In genomic region chr3:110349295-110349694, GRCh38 we compare ENCODE assay signal across 20 cellular contexts.
DNase-seq lines count a peak whose midpoint lies in the region; ATAC-seq, FAIRE-seq and TF ChIP-seq lines count a peak whose summit lies in the region.
"Had no signal": no experiment of that assay in that cellular context is flagged by ENCODE, and none has a peak within 500 bp of the region (broad histone marks: within the 10 kb centered on the region; RNA-seq: fewer than 3 reads in every experiment).

No MANE protein-coding gene starts in this region.

- H3K27me3 ChIP-seq in HCT116 (ENCODE audit: insufficient read depth, low read length), result no peaks in the 10 kb centered on the region
- H3K27me3 ChIP-seq: BLaER1 treated with 17β-estradiol and CSF1 and Interleukin-3, amounts not matched to agents 10 nM and 100 nM had no signal

- no peak overlapping the region for H3K4me2 ChIP-seq in HCT116 (ENCODE audit: low read length)
- H3K4me2 ChIP-seq: BLaER1 treated with 17β-estradiol and CSF1 and Interleukin-3, amounts not matched to agents 10 nM and 100 nM had no signal

- no peaks in the 10 kb centered on the region for H3K9me3 ChIP-seq in HCT116 (ENCODE audit: control insufficient read depth in 1 of 2, insufficient read depth in 1 of 2, low read depth in 1 of 2, low read length in 2 of 2)
- H3K9me3 ChIP-seq: BLaER1 treated with 17β-estradiol and CSF1 and Interleukin-3, amounts not matched to agents 10 nM and 100 nM; Caco-2 had no signal

- no peak for TF ChIP-seq CTCF in HCT116 (IDR thresholded peaks at IDR 0.05 in 2 of 3, conservative IDR thresholded peaks at IDR 0.05 in 1 of 3; ENCODE audit: borderline replicate concordance in 1 of 3, insufficient read depth in 1 of 3, low read depth in 2 of 3, low read length in 2 of 3)

- POLR2A ChIA-PET in HCT116 (lab: Charles Lee), result no interaction called here

- no peak overlapping the region for H3K4me3 ChIP-seq in HCT116 (replicated peaks in 1 of 2; ENCODE audit: low read depth in 1 of 2, low read length in 2 of 2)
- H3K4me3 ChIP-seq: BLaER1 treated with 17β-estradiol and CSF1 and Interleukin-3, amounts not matched to agents 10 nM and 100 nM had no signal

- no peak overlapping the region for H3K9ac ChIP-seq in HCT116 (ENCODE audit: low read length)
- H3K9ac ChIP-seq: BLaER1 treated with 17β-estradiol and CSF1 and Interleukin-3, amounts not matched to agents 10 nM and 100 nM had no signal

- CTCF ChIA-PET in HCT116 (lab: Charles Lee), result no interaction called here

- DNase-seq in HCT116 (ENCODE audit: low read depth, low spot score), result no peak
- no peak for DNase-seq in RCC 7860 (ENCODE audit: low spot score)
- DNase-seq in left lobe of liver (ENCODE audit: low spot score), result no peak
- DNase-seq in kidney tubule cell (ENCODE audit: low spot score), result no peak
- DNase-seq in GM19239 (ENCODE audit: insufficient read length, low spot score), result no peak
- DNase-seq: 8988T; ACHN; AML-193; Caco-2; Calu3; CD4-positive, alpha-beta T cell; CD8-positive, alpha-beta T cell; DMS79 treated with DMSO at 0.1 percent for 48 hours; GF-D8 had no signal

- RAD21 ChIA-PET in HCT116 (lab: Charles Lee; ENCODE audit: low non-redundant PET in 1 of 2, low total read pairs in 2 of 2, uncharacterized antibody in 2 of 2, unreplicated experiment in 2 of 2), result no interaction called here

- H4K20me1 ChIP-seq in HCT116 (ENCODE audit: insufficient read depth), result no peaks in the 10 kb centered on the region
- H4K20me1 ChIP-seq: BLaER1 treated with 17β-estradiol and CSF1 and Interleukin-3, amounts not matched to agents 10 nM and 100 nM had no signal

- no peak for ATAC-seq in HCT116
- peak; percentile 51 for ATAC-seq in left lobe of liver
- ATAC-seq: CD8-positive, alpha-beta T cell had no signal

- H3K79me2 ChIP-seq in HCT116 (ENCODE audit: insufficient read depth, low read length), result no peaks in the 10 kb centered on the region

- BruUV-seq in HCT116 (replicated peaks; lab: Mats Ljungman, UMichigan), result no TSS peak

- TF ChIP-seq POLR2A in HCT116 (IDR thresholded peaks at IDR 0.05; ENCODE audit: borderline replicate concordance, extremely low read depth, insufficient read depth, insufficient read length), result no peak

- intact Hi-C loops in HCT116 (cut with micrococcal nuclease), result no loop called here

- no peaks in the 10 kb centered on the region for H3K9me2 ChIP-seq in HCT116 (ENCODE audit: insufficient read depth)

- no peak overlapping the region for H3K27ac ChIP-seq in HCT116 (ENCODE audit: low read depth, low read length)
- H3K27ac ChIP-seq: BLaER1 treated with 17β-estradiol and CSF1 and Interleukin-3, amounts not matched to agents 10 nM and 100 nM; C4-2B had no signal

- FAIRE-seq in RCC 7860 (lab: Jason Lieb, UNC), result peak; percentile 26
- no peak for FAIRE-seq in GM19239 (lab: Jason Lieb, UNC)
- FAIRE-seq: A204.1, D721Med, G401.6, GM12891 had no signal

- TF ChIP-seq RAD21 in HCT116 (IDR thresholded peaks at IDR 0.05; ENCODE audit: low read depth), result no peak

- H3K4me1 ChIP-seq in HCT116 (ENCODE audit: control insufficient read depth in 1 of 2, insufficient read depth in 2 of 2, low read length in 2 of 2), result peaks cover 0 to 8% of the 10 kb centered on the region in 2 experiments; a peak in 2 of 4 replicates
- H3K4me1 ChIP-seq: BLaER1 treated with 17β-estradiol and CSF1 and Interleukin-3, amounts not matched to agents 10 nM and 100 nM had no signal

- H3K36me3 ChIP-seq in HCT116 (ENCODE audit: control insufficient read depth in 1 of 2, insufficient read depth in 2 of 2, low read length in 2 of 2), result no peaks in the 10 kb centered on the region
- H3K36me3 ChIP-seq: BLaER1 treated with 17β-estradiol and CSF1 and Interleukin-3, amounts not matched to agents 10 nM and 100 nM had no signal

- H2AFZ ChIP-seq in HCT116 (ENCODE audit: low read depth, low read length, poor library complexity, severe bottlenecking), result peak overlapping the region; percentile 36

TF ChIP-seq in HCT116, 20 proteins besides CTCF, POLR2A, EP300 and RAD21:
- TF ChIP-seq EZH2 (IDR thresholded peaks at IDR 0.05) (no peak), REST (IDR thresholded peaks at IDR 0.05; ENCODE audit: low read depth) (no peak), SP1 (IDR thresholded peaks at IDR 0.05; ENCODE audit: low read depth) (no peak), SIN3A (IDR thresholded peaks at IDR 0.05; ENCODE audit: low read depth) (no peak), MAX (IDR thresholded peaks at IDR 0.05) (no peak), TCF7L2 (IDR thresholded peaks at IDR 0.05; ENCODE audit: borderline replicate concordance, extremely low read depth, insufficient read depth, insufficient read length) (no peak), FOSL1 (IDR thresholded peaks at IDR 0.05; ENCODE audit: low read depth) (no peak), ZNF274 (IDR thresholded peaks at IDR 0.05; ENCODE audit: low read depth, low read length) (no peak), SRF (IDR thresholded peaks at IDR 0.05; ENCODE audit: low read depth) (no peak), JUND (IDR thresholded peaks at IDR 0.05) (no peak), EGR1 (IDR thresholded peaks at IDR 0.05; ENCODE audit: low read depth) (no peak), ZFX (IDR thresholded peaks at IDR 0.05) (no peak), ZBTB33 (IDR thresholded peaks at IDR 0.05; ENCODE audit: extremely low read depth, insufficient replicate concordance, low read length) (no peak), CBX3 (IDR thresholded peaks at IDR 0.05; ENCODE audit: low read depth) (no peak), ELF1 (IDR thresholded peaks at IDR 0.05; ENCODE audit: borderline replicate concordance, low read depth) (no peak), CEBPB (IDR thresholded peaks at IDR 0.05; ENCODE audit: low read depth) (no peak)
